15 cellular contexts compared by ENCODE assay signal in genomic region chr17:15092261-15092660, GRCh38.
A peak's percentile ranks its signal among the peaks of the same experiment; 100 is the strongest.
DNase-seq lines count a peak whose midpoint lies in the region; ATAC-seq and TF ChIP-seq lines count a peak whose summit lies in the region.
"Had no signal": no experiment of that assay in that cellular context is flagged by ENCODE, and none has a peak within 500 bp of the region (broad histone marks: within the 10 kb centered on the region; RNA-seq: fewer than 3 reads in every experiment).

No MANE protein-coding gene starts in this region.

- no peak overlapping the region for H4K8ac ChIP-seq in neuronal stem cell (ENCODE audit: low read depth, low read length)

- intact Hi-C loops in heart left ventricle (cut with DNase I): no loop called here
- intact Hi-C loops in left ventricle myocardium superior (cut with micrococcal nuclease): no loop called here

- H3K4me1 ChIP-seq in HEK293 (ENCODE audit: control insufficient read depth, insufficient read depth, low read length): no peaks in the 10 kb centered on the region
- peaks cover 0 to 27% (median 5%) of the 10 kb centered on the region in 12 donors for H3K4me1 ChIP-seq in heart left ventricle
- no peaks in the 10 kb centered on the region for H3K4me1 ChIP-seq in neuronal stem cell (ENCODE audit: control insufficient read depth in 2 of 2, insufficient read depth in 1 of 2, low read depth in 1 of 2, low read length in 2 of 2)
- H3K4me1 ChIP-seq: BLaER1 treated with 17β-estradiol and CSF1 and Interleukin-3, amounts not matched to agents 10 nM and 100 nM had no signal

- no peak overlapping the region for H3K23ac ChIP-seq in neuronal stem cell (ENCODE audit: low read depth, low read length, poor library complexity)

- no peaks in the 10 kb centered on the region for H3K79me1 ChIP-seq in neuronal stem cell (ENCODE audit: low read depth, low read length)

- H3K4me2 ChIP-seq in neuronal stem cell (ENCODE audit: insufficient read depth, low read length, poor library complexity, severe bottlenecking): no peak overlapping the region
- H3K4me2 ChIP-seq: BLaER1 treated with 17β-estradiol and CSF1 and Interleukin-3, amounts not matched to agents 10 nM and 100 nM had no signal

- H3K27ac ChIP-seq in HEK293 (ENCODE audit: extremely low read depth, low read depth, low read length): no peak overlapping the region
- peak overlapping the region; percentile 37 to 88 (median 76) for H3K27ac ChIP-seq in heart left ventricle
- no peak overlapping the region for H3K27ac ChIP-seq in neuronal stem cell (replicated peaks; ENCODE audit: low read length)
- H3K27ac ChIP-seq: BLaER1 treated with 17β-estradiol and CSF1 and Interleukin-3, amounts not matched to agents 10 nM and 100 nM had no signal

- no peak overlapping the region for H3K9ac ChIP-seq in neuronal stem cell (ENCODE audit: low read depth, low read length, poor library complexity)
- H3K9ac ChIP-seq: BLaER1 treated with 17β-estradiol and CSF1 and Interleukin-3, amounts not matched to agents 10 nM and 100 nM had no signal

- H3K4me3 ChIP-seq in HEK293 (ENCODE audit: low read depth, low read length) (no peak overlapping the region), heart left ventricle (no peak overlapping the region), neuronal stem cell (ENCODE audit: low read length in 2 of 2) (no peak overlapping the region)
- H3K4me3 ChIP-seq: BLaER1 treated with 17β-estradiol and CSF1 and Interleukin-3, amounts not matched to agents 10 nM and 100 nM; GM12878 had no signal

- no peak overlapping the region for H3K4ac ChIP-seq in neuronal stem cell (ENCODE audit: low read length)

- H2AFZ ChIP-seq in neuronal stem cell (ENCODE audit: low read length): no peak overlapping the region

- no peak overlapping the region for H2BK12ac ChIP-seq in neuronal stem cell (ENCODE audit: low read length)

- H3K14ac ChIP-seq in neuronal stem cell (ENCODE audit: low read length): no peak overlapping the region

- WGBS in heart left ventricle, 4 donors: 35 to 50% (median 38%) methylated on average over 2 of the region's 2 CpGs
- no CpG with 5 or more reads among the region's 2 CpGs for WGBS in neuronal stem cell (ENCODE audit: extremely low coverage in 2 of 2, insufficient read length in 2 of 2, insufficient replicate concordance in 1 of 2), 2 donors

- POLR2A ChIA-PET in HEK293 (lab: Yijun Ruan, JAX): no interaction called here

- H2BK15ac ChIP-seq in neuronal stem cell (ENCODE audit: low read length): no peak overlapping the region

- no peak overlapping the region for H2BK120ac ChIP-seq in neuronal stem cell (ENCODE audit: low read depth, low read length)

- CTCF ChIA-PET in HEK293 (lab: Yijun Ruan, JAX): interaction anchor here (0.6 to 1.6 kb wide), 4 partner anchors 11 to 118 kb away, joined by 3 to 5 read pairs (median 3); no protein-coding TSS in a partner anchor

- no peaks in the 10 kb centered on the region for H3K36me3 ChIP-seq in HEK293 (ENCODE audit: control insufficient read depth in 2 of 2, insufficient read depth in 1 of 2, low read length in 2 of 2)
- H3K36me3 ChIP-seq in heart left ventricle: no peaks in the 10 kb centered on the region
- no peaks in the 10 kb centered on the region for H3K36me3 ChIP-seq in neuronal stem cell (replicated peaks in 1 of 2; ENCODE audit: control insufficient read depth in 2 of 2, insufficient read depth in 2 of 2, low read length in 2 of 2)
- H3K36me3 ChIP-seq: BLaER1 treated with 17β-estradiol and CSF1 and Interleukin-3, amounts not matched to agents 10 nM and 100 nM had no signal

- TF ChIP-seq POLR2A in heart left ventricle (IDR thresholded peaks at IDR 0.05): no peak

- H3K27me3 ChIP-seq in heart left ventricle: no peaks in the 10 kb centered on the region
- H3K27me3 ChIP-seq in neuronal stem cell (ENCODE audit: control insufficient read depth in 3 of 3, insufficient read depth in 3 of 3, low read depth in 1 of 3, low read length in 3 of 3): no peaks in the 10 kb centered on the region
- H3K27me3 ChIP-seq: BLaER1 treated with 17β-estradiol and CSF1 and Interleukin-3, amounts not matched to agents 10 nM and 100 nM had no signal

- DNase-seq in heart left ventricle (peak in 4 of 5 donors; percentile 18 to 61 (median 39)), left ventricle myocardium superior (no peak), neuronal stem cell (ENCODE audit: low spot score) (no peak), activated T-cell treated with anti-CD3 and anti-CD28 coated beads for 4 hours (no peak)
- DNase-seq: CD4-positive, CD25-positive, alpha-beta regulatory T cell; CD8-positive, alpha-beta memory T cell; COR-L47; DND-41; GOT3; H7 had no signal

- H4K91ac ChIP-seq in neuronal stem cell (ENCODE audit: low read depth, low read length, poor library complexity): no peak overlapping the region

- H3K9me3 ChIP-seq in HEK293 (ENCODE audit: control insufficient read depth, insufficient read depth, low read depth, low read length) (no peaks in the 10 kb centered on the region), heart left ventricle (peaks cover 0 to 15% (median 0%) of the 10 kb centered on the region in 12 donors), neuronal stem cell (replicated peaks in 1 of 2; ENCODE audit: control insufficient read depth in 2 of 2, insufficient read depth in 1 of 2, low read depth in 1 of 2, low read length in 2 of 2) (no peaks in the 10 kb centered on the region)
- H3K9me3 ChIP-seq: BLaER1 treated with 17β-estradiol and CSF1 and Interleukin-3, amounts not matched to agents 10 nM and 100 nM had no signal

- TF ChIP-seq CTCF in HEK293 (tag by site-specific recombination; IDR thresholded peaks at IDR 0.05) (no peak), heart left ventricle (IDR thresholded peaks at IDR 0.05) (no peak)

- no peak overlapping the region for H2BK5ac ChIP-seq in neuronal stem cell (ENCODE audit: low read length)

- peak; percentile 70 to 82 (median 78) for ATAC-seq in heart left ventricle
- peak; percentile 84 for ATAC-seq in left ventricle myocardium superior
- no peak for ATAC-seq in GM18519 (IDR thresholded peaks at IDR 0.05; ENCODE audit: low FRiP score, unreplicated experiment)
- ATAC-seq: GM12878, HepG2 had no signal

- H2AK5ac ChIP-seq in neuronal stem cell (ENCODE audit: low read depth, low read length): no peak overlapping the region

- no peak overlapping the region for H3K18ac ChIP-seq in neuronal stem cell (ENCODE audit: low read length)

TF ChIP-seq in HEK293, 187 proteins besides CTCF, POLR2A, EP300 and RAD21:
- TF ChIP-seq TRIM28 (IDR thresholded peaks at IDR 0.05; ENCODE audit: borderline replicate concordance, low read length) (no peak), WT1 (tag by site-specific recombination; IDR thresholded peaks at IDR 0.05) (no peak), ZNF10 (tag by site-specific recombination; IDR thresholded peaks at IDR 0.05) (no peak), GLI4 (tag by site-specific recombination; IDR thresholded peaks at IDR 0.05) (no peak), SETDB1 (IDR thresholded peaks at IDR 0.05; ENCODE audit: insufficient read length, low read length) (peak; percentile 12), ZNF544 (tag by site-specific recombination; IDR thresholded peaks at IDR 0.05) (no peak)

Comparison
In these comparisons a context has a peak if more than half of its experiments do, and no peak if none do; other contexts are left out.
1. DNase-seq: peak in heart left ventricle (4 of 5); none in left ventricle myocardium superior (single experiment), neuronal stem cell (single experiment) and activated T-cell treated with anti-CD3 and anti-CD28 coated beads for 4 hours (single experiment).
2. H3K27ac ChIP-seq: peak in heart left ventricle (12 of 12); none in HEK293 (single experiment) and neuronal stem cell (single experiment).